In genomic region chr2:207710814-207711740, GRCh38 we compare ENCODE assay signal across 8 cellular contexts. TPM values are rescaled to one million over a fixed set of nuclear protein-coding genes. Genes with fewer than 3 reads are reported as not detected.
A peak's percentile ranks its signal among the peaks of the same experiment; 100 is the strongest.
DNase-seq lines count a peak whose midpoint lies in the region; ATAC-seq and TF ChIP-seq lines count a peak whose summit lies in the region.

Gene CCNYL1 (plus strand): TSS chr2:207711640. CDS start chr2:207711897, 257 bp downstream.

- intact Hi-C loops in activated CD4-positive, alpha-beta memory T cell treated with anti-CD3 and anti-CD28 coated beads for 36 hours (cut with micrococcal nuclease), result loop anchor here (1.0 to 10.0 kb wide), 7 partner anchors 12 to 556 kb away; partner anchors contain the start of genes CREB1, FZD5, KLF7 and METTL21A
- intact Hi-C loops in right lobe of liver (cut with DNase I), result no loop called here

- no peaks in the 10 kb centered on the region for H3K27me3 Mint-ChIP-seq in activated CD4-positive, alpha-beta memory T cell treated with anti-CD3 and anti-CD28 coated beads for 36 hours

- CTCF ChIA-PET in activated CD4-positive, alpha-beta memory T cell treated with anti-CD3 and anti-CD28 coated beads for 36 hours (lab: Charles Lee), result interaction anchor here (1.0 to 2.8 kb wide), 7 partner anchors 11 to 330 kb away, joined by 3 to 18 read pairs (median 6); partner anchors contain the start of gene METTL21A

- H3K9me3 Mint-ChIP-seq in activated CD4-positive, alpha-beta memory T cell treated with anti-CD3 and anti-CD28 coated beads for 36 hours, result no peaks in the 10 kb centered on the region

- peak within 1 kb of the TSS; percentile 85 to 95 for H3K4me3 ChIP-seq in duodenal mucosa (ENCODE audit: low read depth in 1 of 2, low read length in 2 of 2)
- H3K4me3 ChIP-seq in right lobe of liver, result peak within 1 kb of the TSS; percentile 80 to 94 (median 91)

- H3K27ac Mint-ChIP-seq in activated CD4-positive, alpha-beta memory T cell treated with anti-CD3 and anti-CD28 coated beads for 36 hours, result peak within 1 kb of the TSS; percentile 82

- H3K27ac ChIP-seq in C4-2B (peak within 1 kb of the TSS; percentile 81), duodenal mucosa (ENCODE audit: low read depth, low read length) (peak within 1 kb of the TSS; percentile 91), right lobe of liver (peak within 1 kb of the TSS; percentile 61 to 80 (median 67))

- H3K36me3 ChIP-seq in duodenal mucosa (ENCODE audit: control insufficient read depth in 1 of 2, insufficient read depth in 2 of 2, low read length in 2 of 2) (peaks cover 0 to 4% of the 10 kb centered on the region in 2 donors), right lobe of liver (no peaks in the 10 kb centered on the region)

- H3K9ac ChIP-seq in duodenal mucosa (ENCODE audit: low read depth in 1 of 2, low read length in 2 of 2), result peak within 1 kb of the TSS; percentile 78 to 89

- TF ChIP-seq CTCF in C4-2B (conservative IDR thresholded peaks at IDR 0.05), result no peak
- peak; percentile 21 to 54 (median 31) for TF ChIP-seq CTCF in right lobe of liver (IDR thresholded peaks at IDR 0.05)

- DNase-seq in NCI-H774 (lab: John Stamatoyannopoulos, UW) (peak; percentile 98), right lobe of liver (peak; percentile 99 to 100 (median 99))
- peak; percentile 99 for DNase-seq in activated CD4-positive, alpha-beta memory T cell treated with anti-CD3 and anti-CD28 coated beads for 36 hours
- DNase-seq in stimulated activated CD4-positive, alpha-beta T cell treated with anti-CD3 and anti-CD28 coated beads, Interleukin-4, amount 100 ng/mL, for 4 hours, result peak; percentile 95 to 99

- POLR2A ChIA-PET in activated CD4-positive, alpha-beta memory T cell treated with anti-CD3 and anti-CD28 coated beads for 36 hours (lab: Charles Lee), result interaction anchor here (0.6 to 2.2 kb wide), 5 partner anchors 11 to 181 kb away, joined by 3 to 15 read pairs (median 7); partner anchors contain the start of genes CREB1 and METTL21A

- H3K9me3 ChIP-seq in duodenal mucosa (ENCODE audit: control insufficient read depth in 1 of 2, low read length in 2 of 2) (no peaks in the 10 kb centered on the region), right lobe of liver (no peaks in the 10 kb centered on the region)

- H3K36me3 Mint-ChIP-seq in activated CD4-positive, alpha-beta memory T cell treated with anti-CD3 and anti-CD28 coated beads for 36 hours, result peaks cover 3% of the 10 kb centered on the region

- WGBS in right lobe of liver (ENCODE audit: insufficient coverage, low coverage, low lambda C conversion rate, missing lambda C conversion rate), result 0% methylated on average over 25 of the region's 60 CpGs

- no peaks in the 10 kb centered on the region for H3K27me3 ChIP-seq in duodenal mucosa (ENCODE audit: control insufficient read depth in 1 of 2, insufficient read depth in 2 of 2, low read length in 2 of 2)
- H3K27me3 ChIP-seq in right lobe of liver, result no peaks in the 10 kb centered on the region

- peak within 1 kb of the TSS; percentile 88 for H3K4me3 Mint-ChIP-seq in activated CD4-positive, alpha-beta memory T cell treated with anti-CD3 and anti-CD28 coated beads for 36 hours

- peaks cover 25% of the 10 kb centered on the region for H3K4me1 Mint-ChIP-seq in activated CD4-positive, alpha-beta memory T cell treated with anti-CD3 and anti-CD28 coated beads for 36 hours (ENCODE audit: low read depth)

- ATAC-seq in GM19395 (IDR thresholded peaks at IDR 0.05; ENCODE audit: unreplicated experiment), result peak; percentile 96
- peak; percentile 98 for ATAC-seq in HG03565 (IDR thresholded peaks at IDR 0.05; ENCODE audit: unreplicated experiment)
- peak; percentile 97 to 99 (median 98) for ATAC-seq in right lobe of liver

- H3K4me1 ChIP-seq in duodenal mucosa (ENCODE audit: control insufficient read depth in 1 of 2, insufficient read depth in 2 of 2, low read length in 2 of 2) (peaks cover 6 to 16% of the 10 kb centered on the region in 2 donors), right lobe of liver (peaks cover 0 to 17% (median 3%) of the 10 kb centered on the region in 4 donors)

- peak; percentile 88 for TF ChIP-seq POLR2A in right lobe of liver (IDR thresholded peaks at IDR 0.05)

RNA-seq across cellular contexts. Expression of gene CCNYL1, which starts in this region (rescaled TPM):
- 1 to 10 TPM; 5.7 to 6.4 TPM for total RNA-seq in activated CD4-positive, alpha-beta memory T cell treated with anti-CD3 and anti-CD28 coated beads for 36 hours
- total RNA-seq in right lobe of liver, result 10 to 100 TPM in 2 of 6 experiments, 1 to 10 TPM in 4; 7.1 to 11.9 (median 9.4) TPM

Comparison
In these comparisons a context has a peak if more than half of its experiments do, and no peak if none do; other contexts are left out.
1. Peak in every context shown above with its lines: DNase-seq, ATAC-seq, H3K4me3 ChIP-seq and H3K27ac ChIP-seq.